In the genomic region with DNA sequence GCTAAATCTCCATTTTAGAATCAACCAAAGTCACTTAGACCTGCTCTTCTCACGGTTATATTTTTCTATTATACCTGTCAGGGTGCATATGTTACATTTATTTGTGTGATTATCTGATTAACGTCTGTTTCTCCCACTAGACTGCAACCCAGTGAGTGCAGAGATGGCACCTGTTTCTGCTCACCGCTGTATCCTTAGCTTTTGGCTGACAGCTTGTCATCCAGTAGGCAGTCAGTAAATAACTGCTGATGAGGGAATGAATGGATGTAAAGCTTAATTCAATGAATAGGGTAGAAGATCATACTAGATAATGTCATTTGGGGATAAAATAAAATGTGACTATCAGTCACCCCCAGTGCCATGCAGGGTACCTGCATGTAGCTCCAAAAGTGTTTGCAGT, we compare ENCODE assay signal across 1 cellular context.
TF ChIP-seq lines count a peak whose summit lies in the region.

No MANE protein-coding gene starts in this region.

TF ChIP-seq in HepG2, 621 proteins besides CTCF, POLR2A, EP300 and RAD21:
- TF ChIP-seq DDIT3 (CRISPR knock-in tag; IDR thresholded peaks at IDR 0.05) (no peak), IKZF4 (CRISPR knock-in tag; IDR thresholded peaks at IDR 0.05; ENCODE audit: borderline replicate concordance, low read depth, not compliant biosample characterization) (no peak), ZNF318 (CRISPR knock-in tag; IDR thresholded peaks at IDR 0.05) (no peak), ZNF232 (CRISPR knock-in tag; IDR thresholded peaks at IDR 0.05; ENCODE audit: borderline replicate concordance) (no peak), ZNF607 (CRISPR knock-in tag; IDR thresholded peaks at IDR 0.05; ENCODE audit: borderline replicate concordance) (no peak), RFX3 (CRISPR knock-in tag; IDR thresholded peaks at IDR 0.05) (no peak), ZNF501 (CRISPR knock-in tag; IDR thresholded peaks at IDR 0.05) (no peak), ARNTL (CRISPR knock-in tag; IDR thresholded peaks at IDR 0.05) (no peak), JARID2 (CRISPR knock-in tag; IDR thresholded peaks at IDR 0.05; ENCODE audit: insufficient replicate concordance) (no peak), ZNF776 (CRISPR knock-in tag; IDR thresholded peaks at IDR 0.05) (no peak)
- TF ChIP-seq, protein P1, sequence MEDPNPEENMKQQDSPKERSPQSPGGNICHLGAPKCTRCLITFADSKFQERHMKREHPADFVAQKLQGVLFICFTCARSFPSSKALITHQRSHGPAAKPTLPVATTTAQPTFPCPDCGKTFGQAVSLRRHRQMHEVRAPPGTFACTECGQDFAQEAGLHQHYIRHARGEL (CRISPR knock-in tag; IDR thresholded peaks at IDR 0.05): no peak
